6 cellular contexts compared by ENCODE assay signal in genomic region chr4:96739101-96739500, GRCh38.
"Had no signal": no experiment of that assay in that cellular context is flagged by ENCODE, and none has a peak within 500 bp of the region (broad histone marks: within the 10 kb centered on the region; RNA-seq: fewer than 3 reads in every experiment).

No MANE protein-coding gene starts in this region.

- H3K4me3 ChIP-seq: HAP-1 had no signal

- H3K27ac ChIP-seq: HL-60 had no signal

- H3K36me3 ChIP-seq: HAP-1 had no signal

- DNase-seq: GOT3, H7, KBM-7 had no signal

- ATAC-seq: HepG2 had no signal
